ENCODE assay signal across 11 cellular contexts in genomic region chr2:25377822-25378421, GRCh38. TPM values are rescaled to one million over a fixed set of nuclear protein-coding genes. Genes with fewer than 3 reads are reported as not detected.
DNase-seq lines count a peak whose midpoint lies in the region; ATAC-seq lines count a peak whose summit lies in the region.
"Had no signal": no experiment of that assay in that cellular context is flagged by ENCODE, and none has a peak within 500 bp of the region (broad histone marks: within the 10 kb centered on the region; RNA-seq: fewer than 3 reads in every experiment).

No MANE protein-coding gene starts in this region.

- peak; percentile 52 for DNase-seq in activated CD8-positive, alpha-beta memory T cell treated with anti-CD3 and anti-CD28 coated beads, Interleukin-2, amount 50 U/mL, for 48 hours
- DNase-seq in activated CD8-positive, alpha-beta memory T cell treated with anti-CD3 and anti-CD28 coated beads, Interleukin-2, amount 50 U/mL, for 4 hours, result no peak
- no peak for DNase-seq in activated CD4-positive, alpha-beta memory T cell treated with anti-CD3 and anti-CD28 coated beads, Interleukin-2, amount 10 ng/mL, durations not matched to agents 7 days and 5 days
- DNase-seq in immature natural killer cell (no peak), NOMO-1 (lab: John Stamatoyannopoulos, UW; ENCODE audit: unreplicated experiment in 2 of 2) (no peak)
- DNase-seq: activated CD4-positive, alpha-beta T cell treated with anti-CD3 and anti-CD28 coated beads for 4 hours; NCI-H2081 treated with DMSO at 0.1 percent for 48 hours had no signal

- ATAC-seq in HG03521 (IDR thresholded peaks at IDR 0.05; ENCODE audit: unreplicated experiment) (no peak), GM19324 (IDR thresholded peaks at IDR 0.05; ENCODE audit: low FRiP score, unreplicated experiment) (no peak)

- no peak overlapping the region for H3K4me3 Mint-ChIP-seq in activated CD4-positive, alpha-beta memory T cell treated with anti-CD3 and anti-CD28 coated beads, Interleukin-2, amount 10 ng/mL, durations not matched to agents 7 days and 5 days
- peak overlapping the region; percentile 79 to 92 (median 85) for H3K4me3 Mint-ChIP-seq in immature natural killer cell

- no peaks in the 10 kb centered on the region for H3K9me3 Mint-ChIP-seq in activated CD4-positive, alpha-beta memory T cell treated with anti-CD3 and anti-CD28 coated beads, Interleukin-2, amount 10 ng/mL, durations not matched to agents 7 days and 5 days
- peaks cover 0 to 2% (median 0%) of the 10 kb centered on the region in 6 donors for H3K9me3 Mint-ChIP-seq in immature natural killer cell

- peak overlapping the region in 1 of 2 donors; percentile 61 for H3K4me3 ChIP-seq in stomach smooth muscle (ENCODE audit: low read length in 2 of 2)

- H3K9me3 ChIP-seq in stomach smooth muscle (ENCODE audit: control insufficient read depth in 2 of 2, low read length in 2 of 2), result no peaks in the 10 kb centered on the region
- H3K9me3 ChIP-seq: breast epithelium had no signal

- H3K4me1 Mint-ChIP-seq in activated CD4-positive, alpha-beta memory T cell treated with anti-CD3 and anti-CD28 coated beads, Interleukin-2, amount 10 ng/mL, durations not matched to agents 7 days and 5 days, result peaks cover 28% of the 10 kb centered on the region
- H3K4me1 Mint-ChIP-seq in immature natural killer cell, result peaks cover 26% of the 10 kb centered on the region in 2 donors

- peak overlapping the region; percentile 49 for H3K27ac ChIP-seq in stomach smooth muscle (ENCODE audit: low read length)

- H3K4me1 ChIP-seq in stomach smooth muscle (ENCODE audit: control insufficient read depth, insufficient read depth, low read length), result peaks cover 30% of the 10 kb centered on the region

- peaks cover 25% of the 10 kb centered on the region for H3K36me3 Mint-ChIP-seq in activated CD4-positive, alpha-beta memory T cell treated with anti-CD3 and anti-CD28 coated beads, Interleukin-2, amount 10 ng/mL, durations not matched to agents 7 days and 5 days (ENCODE audit: low read depth)
- peaks cover 4 to 17% (median 11%) of the 10 kb centered on the region in 3 donors for H3K36me3 Mint-ChIP-seq in immature natural killer cell

- POLR2A ChIA-PET in activated CD4-positive, alpha-beta memory T cell treated with anti-CD3 and anti-CD28 coated beads, Interleukin-2, amount 10 ng/mL, durations not matched to agents 7 days and 5 days (lab: Charles Lee), result interaction anchor here (1.0 to 3.8 kb wide), 6 partner anchors 8 to 76 kb away, joined by 3 to 41 read pairs (median 11); no protein-coding TSS in a partner anchor

- no peaks in the 10 kb centered on the region for H3K27me3 Mint-ChIP-seq in activated CD4-positive, alpha-beta memory T cell treated with anti-CD3 and anti-CD28 coated beads, Interleukin-2, amount 10 ng/mL, durations not matched to agents 7 days and 5 days
- peaks cover 8 to 13% (median 11%) of the 10 kb centered on the region in 3 donors for H3K27me3 Mint-ChIP-seq in immature natural killer cell (ENCODE audit: low read depth in 3 of 3)

- no peak overlapping the region for H3K9ac ChIP-seq in stomach smooth muscle (ENCODE audit: low read length in 2 of 2)

- H3K27me3 ChIP-seq in stomach smooth muscle (ENCODE audit: control insufficient read depth in 1 of 2, insufficient read depth in 2 of 2, low read length in 2 of 2), result no peaks in the 10 kb centered on the region
- H3K27me3 ChIP-seq: breast epithelium had no signal

- H3K27ac Mint-ChIP-seq in activated CD4-positive, alpha-beta memory T cell treated with anti-CD3 and anti-CD28 coated beads, Interleukin-2, amount 10 ng/mL, durations not matched to agents 7 days and 5 days, result peak overlapping the region; percentile 96
- peak overlapping the region; percentile 90 to 96 (median 96) for H3K27ac Mint-ChIP-seq in immature natural killer cell

- CTCF ChIA-PET in activated CD4-positive, alpha-beta memory T cell treated with anti-CD3 and anti-CD28 coated beads, Interleukin-2, amount 10 ng/mL, durations not matched to agents 7 days and 5 days (lab: Charles Lee), result interaction anchor here (0.8 to 11.1 kb wide), 7 partner anchors 8 to 181 kb away, joined by 3 to 131 read pairs (median 8); no protein-coding TSS in a partner anchor

- no peaks in the 10 kb centered on the region for H3K36me3 ChIP-seq in stomach smooth muscle (ENCODE audit: control insufficient read depth in 2 of 2, insufficient read depth in 2 of 2, low read length in 2 of 2)
- H3K36me3 ChIP-seq: breast epithelium had no signal

RNA-seq across cellular contexts. Expression of gene DNMT3A, which starts 36.2 kb away (rescaled TPM):
- 10 to 100 TPM; 43.2 to 45.5 TPM for total RNA-seq in activated CD4-positive, alpha-beta memory T cell treated with anti-CD3 and anti-CD28 coated beads, Interleukin-2, amount 10 ng/mL, durations not matched to agents 7 days and 5 days
- polyA plus RNA-seq in immature natural killer cell, result 10 to 100 TPM in 1 of 3 donors, 1 to 10 TPM in 2; 9.4 to 15.9 (median 9.9) TPM
